ENCODE assay signal across 26 cellular contexts in genomic region chrX:41526268-41526667, GRCh38.
DNase-seq lines count a peak whose midpoint lies in the region; ATAC-seq and TF ChIP-seq lines count a peak whose summit lies in the region.
"Had no signal": no experiment of that assay in that cellular context is flagged by ENCODE, and none has a peak within 500 bp of the region (broad histone marks: within the 10 kb centered on the region; RNA-seq: fewer than 3 reads in every experiment).

No MANE protein-coding gene starts in this region.

- H3K9ac ChIP-seq in colonic mucosa (ENCODE audit: low read depth in 2 of 2, low read length in 2 of 2) = no peak overlapping the region

- peaks cover 19% of the 10 kb centered on the region for H3K4me1 Mint-ChIP-seq in activated T-cell treated with anti-CD3 and anti-CD28 coated beads, Interleukin-2, amount 50 U/mL, for 72 hours (ENCODE audit: low read depth)
- H3K4me1 Mint-ChIP-seq in HFFc6 (ENCODE audit: low read depth) = peaks cover 36% of the 10 kb centered on the region
- peaks cover 21% of the 10 kb centered on the region for H3K4me1 Mint-ChIP-seq in activated T-helper 17 cell treated with anti-CD3 and anti-CD28 coated beads, Interleukin-2, amount 50 U/mL, for 72 hours
- peaks cover 3 to 6% (median 5%) of the 10 kb centered on the region in 4 donors for H3K4me1 Mint-ChIP-seq in naive thymus-derived CD8-positive, alpha-beta T cell

- intact Hi-C loops in colonic mucosa (cut with DNase I) = no loop called here

- H3K36me3 Mint-ChIP-seq in activated T-cell treated with anti-CD3 and anti-CD28 coated beads, Interleukin-2, amount 50 U/mL, for 72 hours (ENCODE audit: insufficient read depth in 2 of 2) = peaks cover 0 to 2% of the 10 kb centered on the region in 2 donors
- peaks cover 4% of the 10 kb centered on the region; the same call in 1 of the 2 replicates for H3K36me3 Mint-ChIP-seq in HFFc6 (ENCODE audit: low read depth)
- peaks cover 70% of the 10 kb centered on the region for H3K36me3 Mint-ChIP-seq in activated T-helper 17 cell treated with anti-CD3 and anti-CD28 coated beads, Interleukin-2, amount 50 U/mL, for 72 hours (ENCODE audit: low read depth)
- peaks cover 0 to 75% (median 6%) of the 10 kb centered on the region in 3 donors for H3K36me3 Mint-ChIP-seq in naive thymus-derived CD8-positive, alpha-beta T cell

- H3K36me3 ChIP-seq in colonic mucosa (no peaks in the 10 kb centered on the region), upper lobe of left lung (peaks cover 0 to 19% (median 2%) of the 10 kb centered on the region in 4 donors)

- H3K9me3 Mint-ChIP-seq in activated T-cell treated with anti-CD3 and anti-CD28 coated beads, Interleukin-2, amount 50 U/mL, for 72 hours = no peaks in the 10 kb centered on the region
- H3K9me3 Mint-ChIP-seq in HFFc6 = no peaks in the 10 kb centered on the region
- H3K9me3 Mint-ChIP-seq in activated T-helper 17 cell treated with anti-CD3 and anti-CD28 coated beads, Interleukin-2, amount 50 U/mL, for 72 hours = no peaks in the 10 kb centered on the region
- no peaks in the 10 kb centered on the region for H3K9me3 Mint-ChIP-seq in naive thymus-derived CD8-positive, alpha-beta T cell
- H3K9me3 Mint-ChIP-seq: activated CD8-positive, alpha-beta T cell treated with anti-CD3 and anti-CD28 coated beads for 36 hours; brain; CD4-positive, alpha-beta T cell had no signal

- H3K9me3 ChIP-seq in colonic mucosa (no peaks in the 10 kb centered on the region), upper lobe of left lung (no peaks in the 10 kb centered on the region)
- H3K9me3 ChIP-seq: Peyer's patch had no signal

- H3K27ac ChIP-seq in colonic mucosa (no peak overlapping the region), upper lobe of left lung (no peak overlapping the region)
- H3K27ac ChIP-seq: Peyer's patch had no signal

- WGBS in upper lobe of left lung, 2 donors = 92 to 100% methylated on average over 2 of the region's 2 CpGs

- no peak for TF ChIP-seq EP300 in upper lobe of left lung (IDR thresholded peaks at IDR 0.05)

- TF ChIP-seq CTCF in HFFc6 (IDR thresholded peaks at IDR 0.05) (no peak), colonic mucosa (IDR thresholded peaks at IDR 0.05) (no peak), upper lobe of left lung (IDR thresholded peaks at IDR 0.05) (no peak)

- no peaks in the 10 kb centered on the region for H3K4me1 ChIP-seq in colonic mucosa
- H3K4me1 ChIP-seq in upper lobe of left lung = no peaks in the 10 kb centered on the region
- H3K4me1 ChIP-seq: Peyer's patch had no signal

- peak overlapping the region; percentile 94 for H3K27ac Mint-ChIP-seq in activated T-cell treated with anti-CD3 and anti-CD28 coated beads, Interleukin-2, amount 50 U/mL, for 72 hours
- peak overlapping the region; percentile 98 for H3K27ac Mint-ChIP-seq in HFFc6
- H3K27ac Mint-ChIP-seq in activated T-helper 17 cell treated with anti-CD3 and anti-CD28 coated beads, Interleukin-2, amount 50 U/mL, for 72 hours = peak overlapping the region; percentile 53
- peak overlapping the region in 6 of 10 donors; percentile 11 to 78 (median 42) for H3K27ac Mint-ChIP-seq in naive thymus-derived CD8-positive, alpha-beta T cell

- POLR2A ChIA-PET in naive thymus-derived CD8-positive, alpha-beta T cell (lab: Charles Lee) = no interaction called here

- TF ChIP-seq POLR2A in upper lobe of left lung (IDR thresholded peaks at IDR 0.05) = no peak

- H3K27me3 ChIP-seq in colonic mucosa (peaks cover 4% of the 10 kb centered on the region), upper lobe of left lung (no peaks in the 10 kb centered on the region)
- H3K27me3 ChIP-seq: Peyer's patch had no signal

- H3K4me3 Mint-ChIP-seq in activated T-cell treated with anti-CD3 and anti-CD28 coated beads, Interleukin-2, amount 50 U/mL, for 72 hours = peak overlapping the region in 1 of 2 donors; percentile 58
- H3K4me3 Mint-ChIP-seq in HFFc6 = no peak overlapping the region
- H3K4me3 Mint-ChIP-seq in activated T-helper 17 cell treated with anti-CD3 and anti-CD28 coated beads, Interleukin-2, amount 50 U/mL, for 72 hours = peak overlapping the region; percentile 45
- no peak overlapping the region for H3K4me3 Mint-ChIP-seq in naive thymus-derived CD8-positive, alpha-beta T cell
- H3K4me3 Mint-ChIP-seq: activated CD8-positive, alpha-beta T cell treated with anti-CD3 and anti-CD28 coated beads for 36 hours; brain; CD4-positive, alpha-beta T cell had no signal

- H3K27me3 Mint-ChIP-seq in activated T-cell treated with anti-CD3 and anti-CD28 coated beads, Interleukin-2, amount 50 U/mL, for 72 hours (ENCODE audit: low read depth) = peaks cover 23% of the 10 kb centered on the region
- H3K27me3 Mint-ChIP-seq in HFFc6 (ENCODE audit: insufficient read depth) = peaks cover 3% of the 10 kb centered on the region
- no peaks in the 10 kb centered on the region for H3K27me3 Mint-ChIP-seq in activated T-helper 17 cell treated with anti-CD3 and anti-CD28 coated beads, Interleukin-2, amount 50 U/mL, for 72 hours
- no peaks in the 10 kb centered on the region for H3K27me3 Mint-ChIP-seq in naive thymus-derived CD8-positive, alpha-beta T cell
- H3K27me3 Mint-ChIP-seq: activated CD8-positive, alpha-beta T cell treated with anti-CD3 and anti-CD28 coated beads for 36 hours; brain; CD4-positive, alpha-beta T cell had no signal

- no peak for DNase-seq in activated T-cell treated with anti-CD3 and anti-CD28 coated beads, Interleukin-2, amount 50 U/mL, for 72 hours
- DNase-seq in activated T-cell treated with anti-CD3 and anti-CD28 coated beads, Interleukin-2, amount 50 U/mL, for 48 hours = no peak
- DNase-seq in HFFc6 (no peak), colonic mucosa (no peak), upper lobe of left lung (no peak)
- no peak for DNase-seq in naive thymus-derived CD8-positive, alpha-beta T cell
- no peak for DNase-seq in stimulated activated CD4-positive, alpha-beta T cell treated with anti-CD3 and anti-CD28 coated beads, Interleukin-4, amount 100 ng/mL, for 4 hours
- DNase-seq: activated gamma-delta T cell treated with Interleukin-2 at 50 U/mL for 16 hours; CD4-positive, alpha-beta T cell; DMS153; effector memory CD4-positive, alpha-beta T cell; head of caudate nucleus; NCI-H1048; NCI-H187; NCI-H2171 treated with DMSO at 0.1 percent for 48 hours; NCI-H524 treated with DMSO at 0.1 percent for 48 hours; NK-92 treated with Interleukin-12 subunit alpha and Interleukin-12 subunit beta, amount 100 ng/mL, for 24 hours; Peyer's patch; posterior cingulate gyrus; stimulated activated naive CD4-positive, alpha-beta T cell treated with Interleukin-2 at 50 U/mL for 16 hours; SW 1271 had no signal

- no peak overlapping the region for H3K4me3 ChIP-seq in colonic mucosa
- no peak overlapping the region for H3K4me3 ChIP-seq in upper lobe of left lung
- H3K4me3 ChIP-seq: Peyer's patch had no signal

- ATAC-seq in activated T-cell treated with anti-CD3 and anti-CD28 coated beads, Interleukin-2, amount 50 U/mL, for 72 hours (replicated peaks in 1 of 2) = no peak
- no peak for ATAC-seq in activated T-helper 17 cell treated with anti-CD3 and anti-CD28 coated beads, Interleukin-2, amount 50 U/mL, for 72 hours (replicated peaks)
- no peak for ATAC-seq in naive thymus-derived CD8-positive, alpha-beta T cell
- ATAC-seq in upper lobe of left lung (ENCODE audit: low FRiP score in 2 of 2) = no peak
- ATAC-seq: HepG2, sciatic nerve had no signal

Comparison
In these comparisons a context has a peak if more than half of its experiments do, and no peak if none do; other contexts are left out.
1. H3K27ac Mint-ChIP-seq: peak in every context shown above with its lines; median percentile 98 in HFFc6; 94 in activated T-cell treated with anti-CD3 and anti-CD28 coated beads, Interleukin-2, amount 50 U/mL, for 72 hours; 53 in activated T-helper 17 cell treated with anti-CD3 and anti-CD28 coated beads, Interleukin-2, amount 50 U/mL, for 72 hours; 42 in naive thymus-derived CD8-positive, alpha-beta T cell.